In genomic region chr22:20648306-20648903, GRCh38 we compare ENCODE assay signal across 20 cellular contexts.
DNase-seq lines count a peak whose midpoint lies in the region; ATAC-seq and TF ChIP-seq lines count a peak whose summit lies in the region.
"Had no signal": no experiment of that assay in that cellular context is flagged by ENCODE, and none has a peak within 500 bp of the region (broad histone marks: within the 10 kb centered on the region; RNA-seq: fewer than 3 reads in every experiment).

No MANE protein-coding gene starts in this region.

- TF ChIP-seq CTCF in fibroblast of villous mesenchyme (IDR thresholded peaks at IDR 0.05; ENCODE audit: insufficient read depth, low read depth, low read length) = no peak
- no peak for TF ChIP-seq CTCF in Calu3 (IDR thresholded peaks at IDR 0.05; ENCODE audit: unreplicated experiment)

- no peaks in the 10 kb centered on the region for H3K4me1 Mint-ChIP-seq in Calu3 (ENCODE audit: low read depth, unreplicated experiment)

- no peak overlapping the region for H3K27ac Mint-ChIP-seq in Calu3 (ENCODE audit: unreplicated experiment)
- H3K27ac Mint-ChIP-seq: CD4-positive, alpha-beta T cell had no signal

- intact Hi-C loops in Calu3 (cut with micrococcal nuclease; ENCODE audit: unreplicated experiment) = no loop called here

- DNase-seq in AG20443 (ENCODE audit: low spot score) = peak; percentile 3
- peak; percentile 79 for DNase-seq in NCI-H82 (lab: John Stamatoyannopoulos, UW)
- DNase-seq in fibroblast of villous mesenchyme (ENCODE audit: low read depth) = peak; percentile 16
- peak; percentile 6 for DNase-seq in myocyte (ENCODE audit: low read depth)
- no peak for DNase-seq in Calu3
- no peak for DNase-seq in NCI-H1417 treated with DMSO at 0.1 percent for 48 hours (lab: John Stamatoyannopoulos, UW)
- DNase-seq: CD4-positive, alpha-beta T cell; COR-L47; DMS153; GOT3; KBM-7; NCI-H1092; NCI-H1436 treated with DMSO at 0.1 percent for 48 hours; NCI-H1930; NK-92 treated with Interleukin-12 subunit alpha and Interleukin-12 subunit beta, amount 100 ng/mL, for 24 hours; SIG-M5; SK-N-SH had no signal

- no peak for ATAC-seq in GM21717 (IDR thresholded peaks at IDR 0.05; ENCODE audit: unreplicated experiment)
- ATAC-seq: Panc1 had no signal

- no peaks in the 10 kb centered on the region for H3K9me3 Mint-ChIP-seq in Calu3 (ENCODE audit: low read depth, unreplicated experiment)
- H3K9me3 Mint-ChIP-seq: CD4-positive, alpha-beta T cell had no signal

- no peak overlapping the region for H3K4me3 Mint-ChIP-seq in Calu3 (ENCODE audit: low read depth, unreplicated experiment)
- H3K4me3 Mint-ChIP-seq: CD4-positive, alpha-beta T cell had no signal

- no peak overlapping the region for H3K4me3 ChIP-seq in fibroblast of villous mesenchyme (ENCODE audit: low read depth, low read length)
- H3K4me3 ChIP-seq: BLaER1 had no signal

- no peaks in the 10 kb centered on the region for H3K36me3 Mint-ChIP-seq in Calu3 (ENCODE audit: insufficient read depth, unreplicated experiment)

- no TSS peak for BruUV-seq in Calu3 (replicated peaks; lab: Mats Ljungman, UMichigan)

- peaks cover 71% of the 10 kb centered on the region for H3K27me3 Mint-ChIP-seq in Calu3 (ENCODE audit: unreplicated experiment)
- H3K27me3 Mint-ChIP-seq: CD4-positive, alpha-beta T cell had no signal

- CTCF ChIA-PET in Calu3 (lab: Charles Lee) = interaction anchor here (0.7 kb wide), 1 partner anchor 230 kb away, joined by 7 read pairs; no protein-coding TSS in a partner anchor

Comparison
In these comparisons a context has a peak if more than half of its experiments do, and no peak if none do; other contexts are left out.
1. DNase-seq: peak in AG20443 (single experiment), NCI-H82 (single experiment), fibroblast of villous mesenchyme (single experiment) and myocyte (single experiment); none in Calu3 (single experiment) and NCI-H1417 treated with DMSO at 0.1 percent for 48 hours (single experiment).